Comparison of ENCODE assay signal across 20 cellular contexts in genomic region chr11:69880803-69881445, GRCh38.
DNase-seq lines count a peak whose midpoint lies in the region; ATAC-seq and TF ChIP-seq lines count a peak whose summit lies in the region.
"Had no signal": no experiment of that assay in that cellular context is flagged by ENCODE, and none has a peak within 500 bp of the region (broad histone marks: within the 10 kb centered on the region; RNA-seq: fewer than 3 reads in every experiment).

No MANE protein-coding gene starts in this region.

- peaks cover 0 to 3% (median 3%) of the 10 kb centered on the region in 3 experiments for H3K27me3 ChIP-seq in neuronal stem cell (ENCODE audit: control insufficient read depth in 3 of 3, insufficient read depth in 3 of 3, low read depth in 1 of 3, low read length in 3 of 3)

- peaks cover 0 to 5% of the 10 kb centered on the region in 2 donors for H3K4me1 ChIP-seq in neuronal stem cell (ENCODE audit: control insufficient read depth in 2 of 2, insufficient read depth in 1 of 2, low read depth in 1 of 2, low read length in 2 of 2)

- H3K27me3 Mint-ChIP-seq in natural killer cell treated with Interleukin-12 subunit alpha and Interleukin-12 subunit beta and Interleukin-15 and Interleukin-18, amount 100 ng/mL, for 72 hours, result peaks cover 4 to 7% of the 10 kb centered on the region in 2 donors
- H3K27me3 Mint-ChIP-seq in natural killer cell (ENCODE audit: low read depth in 2 of 2), result peaks cover 0 to 7% of the 10 kb centered on the region in 2 donors

- H3K18ac ChIP-seq in neuronal stem cell (ENCODE audit: low read length), result peak overlapping the region; percentile 50

- no peak for ATAC-seq in natural killer cell treated with Interleukin-12 subunit alpha and Interleukin-12 subunit beta and Interleukin-15 and Interleukin-18, amount 100 ng/mL, for 72 hours
- ATAC-seq in natural killer cell, result no peak
- ATAC-seq in HG02798 (IDR thresholded peaks at IDR 0.05; ENCODE audit: poor library complexity, unreplicated experiment), result no peak
- ATAC-seq: PC-3 had no signal

- H3K36me3 ChIP-seq in neuronal stem cell (replicated peaks in 1 of 2; ENCODE audit: control insufficient read depth in 2 of 2, insufficient read depth in 2 of 2, low read length in 2 of 2), result no peaks in the 10 kb centered on the region

- peak overlapping the region; percentile 44 for H2BK120ac ChIP-seq in neuronal stem cell (ENCODE audit: low read depth, low read length)

- no peak overlapping the region for H3K27ac ChIP-seq in neuronal stem cell (replicated peaks; ENCODE audit: low read length)
- H3K27ac ChIP-seq: 22Rv1, HL-60, RWPE1 had no signal

- peaks cover 0 to 2% of the 10 kb centered on the region in 2 donors for H3K9me3 ChIP-seq in neuronal stem cell (replicated peaks in 1 of 2; ENCODE audit: control insufficient read depth in 2 of 2, insufficient read depth in 1 of 2, low read depth in 1 of 2, low read length in 2 of 2)

- peak overlapping the region; percentile 47 for H4K91ac ChIP-seq in neuronal stem cell (ENCODE audit: low read depth, low read length, poor library complexity)

- H3K4me1 Mint-ChIP-seq in natural killer cell treated with Interleukin-12 subunit alpha and Interleukin-12 subunit beta and Interleukin-15 and Interleukin-18, amount 100 ng/mL, for 72 hours (ENCODE audit: low read depth in 2 of 2), result no peaks in the 10 kb centered on the region
- H3K4me1 Mint-ChIP-seq in natural killer cell, result no peaks in the 10 kb centered on the region
- H3K4me1 Mint-ChIP-seq: B cell; CD4-positive, alpha-beta memory T cell had no signal

- no peak overlapping the region for H3K9ac ChIP-seq in neuronal stem cell (ENCODE audit: low read depth, low read length, poor library complexity)

- no peaks in the 10 kb centered on the region for H3K9me3 Mint-ChIP-seq in natural killer cell treated with Interleukin-12 subunit alpha and Interleukin-12 subunit beta and Interleukin-15 and Interleukin-18, amount 100 ng/mL, for 72 hours
- no peaks in the 10 kb centered on the region for H3K9me3 Mint-ChIP-seq in natural killer cell
- H3K9me3 Mint-ChIP-seq: CD4-positive, alpha-beta memory T cell had no signal

- no peak overlapping the region for H2BK5ac ChIP-seq in neuronal stem cell (ENCODE audit: low read length)

- peak overlapping the region; percentile 98 for H2BK15ac ChIP-seq in neuronal stem cell (ENCODE audit: low read length)

- H3K23ac ChIP-seq in neuronal stem cell (ENCODE audit: low read depth, low read length, poor library complexity), result no peak overlapping the region

- H2AK5ac ChIP-seq in neuronal stem cell (ENCODE audit: low read depth, low read length), result peak overlapping the region; percentile 98

- WGBS in neuronal stem cell (ENCODE audit: extremely low coverage in 2 of 2, insufficient read length in 2 of 2, insufficient replicate concordance in 1 of 2), 2 donors, result no CpG with 5 or more reads among the region's 11 CpGs

- no peak overlapping the region for H3K4me3 ChIP-seq in neuronal stem cell (ENCODE audit: low read length in 2 of 2)

- in situ Hi-C loops in GM13976 (cut with MboI; ENCODE audit: low sequenced_read_pairs, unreplicated experiment), result loop anchor here (25.0 kb wide), 1 partner anchor 169 kb away; the partner anchor contains the start of gene FGF19

- H3K4me2 ChIP-seq in neuronal stem cell (ENCODE audit: insufficient read depth, low read length, poor library complexity, severe bottlenecking), result no peak overlapping the region

- H3K4me3 Mint-ChIP-seq in natural killer cell treated with Interleukin-12 subunit alpha and Interleukin-12 subunit beta and Interleukin-15 and Interleukin-18, amount 100 ng/mL, for 72 hours, result no peak overlapping the region
- no peak overlapping the region for H3K4me3 Mint-ChIP-seq in natural killer cell
- H3K4me3 Mint-ChIP-seq: B cell; CD4-positive, alpha-beta memory T cell had no signal

- H4K8ac ChIP-seq in neuronal stem cell (ENCODE audit: low read depth, low read length), result no peak overlapping the region

- intact Hi-C loops in natural killer cell (cut with micrococcal nuclease), result no loop called here

- H3K36me3 Mint-ChIP-seq in natural killer cell treated with Interleukin-12 subunit alpha and Interleukin-12 subunit beta and Interleukin-15 and Interleukin-18, amount 100 ng/mL, for 72 hours, result no peaks in the 10 kb centered on the region
- no peaks in the 10 kb centered on the region for H3K36me3 Mint-ChIP-seq in natural killer cell
- H3K36me3 Mint-ChIP-seq: CD4-positive, alpha-beta memory T cell had no signal

- H2BK12ac ChIP-seq in neuronal stem cell (ENCODE audit: low read length), result no peak overlapping the region

- H3K79me1 ChIP-seq in neuronal stem cell (ENCODE audit: low read depth, low read length), result no peaks in the 10 kb centered on the region

- H3K4ac ChIP-seq in neuronal stem cell (ENCODE audit: low read length), result no peak overlapping the region

- H2AFZ ChIP-seq in neuronal stem cell (ENCODE audit: low read length), result no peak overlapping the region

- peak; percentile 23 for DNase-seq in activated CD4-positive, CD25-positive, alpha-beta regulatory T cell treated with anti-CD3 and anti-CD28 coated beads, Interleukin-2, amount 50 U/mL, for 72 hours
- DNase-seq in activated CD4-positive, CD25-positive, alpha-beta regulatory T cell (lab: John Stamatoyannopoulos, UW), result no peak
- peak; percentile 31 for DNase-seq in natural killer cell treated with Interleukin-12 subunit alpha and Interleukin-12 subunit beta and Interleukin-15 and Interleukin-18, amount 100 ng/mL, for 72 hours (ENCODE audit: low spot score)
- DNase-seq in natural killer cell, result no peak
- no peak for DNase-seq in neuronal stem cell (ENCODE audit: low spot score)
- no peak for DNase-seq in NCI-H510A treated with DMSO at 0.1 percent for 48 hours (lab: John Stamatoyannopoulos, UW)
- no peak for DNase-seq in GM13976 (ENCODE audit: low spot score)
- DNase-seq: CD4-positive, alpha-beta memory T cell; H7; NCI-H1417 treated with DMSO at 0.1 percent for 48 hours; NCI-H2029; NCI-H2171 treated with DMSO at 0.1 percent for 48 hours; NCI-H446 treated with DMSO at 0.1 percent for 48 hours; NCI-H774; PC-3 had no signal

- H3K27ac Mint-ChIP-seq in natural killer cell treated with Interleukin-12 subunit alpha and Interleukin-12 subunit beta and Interleukin-15 and Interleukin-18, amount 100 ng/mL, for 72 hours, result no peak overlapping the region
- no peak overlapping the region for H3K27ac Mint-ChIP-seq in natural killer cell
- H3K27ac Mint-ChIP-seq: B cell; CD4-positive, alpha-beta memory T cell had no signal

- TF ChIP-seq CTCF in natural killer cell (IDR thresholded peaks at IDR 0.05) (no peak), GM13976 (IDR thresholded peaks at IDR 0.05; ENCODE audit: borderline replicate concordance, control extremely low read depth, extremely low read depth, insufficient read depth, missing control alignments) (no peak)

- H3K14ac ChIP-seq in neuronal stem cell (ENCODE audit: low read length), result no peak overlapping the region

Comparison
In these comparisons a context has a peak if more than half of its experiments do, and no peak if none do; other contexts are left out.
1. DNase-seq: peak in activated CD4-positive, CD25-positive, alpha-beta regulatory T cell treated with anti-CD3 and anti-CD28 coated beads, Interleukin-2, amount 50 U/mL, for 72 hours (single experiment) and natural killer cell treated with Interleukin-12 subunit alpha and Interleukin-12 subunit beta and Interleukin-15 and Interleukin-18, amount 100 ng/mL, for 72 hours (single experiment); none in activated CD4-positive, CD25-positive, alpha-beta regulatory T cell (0 of 4), natural killer cell (single experiment), neuronal stem cell (single experiment), NCI-H510A treated with DMSO at 0.1 percent for 48 hours (single experiment) and GM13976 (single experiment).